ENCODE assay signal across 13 cellular contexts in genomic region chrX:47179221-47179927, GRCh38. TPM values are rescaled to one million over a fixed set of nuclear protein-coding genes. Genes with fewer than 3 reads are reported as not detected.
DNase-seq lines count a peak whose midpoint lies in the region; ATAC-seq and TF ChIP-seq lines count a peak whose summit lies in the region.
"Had no signal": no experiment of that assay in that cellular context is flagged by ENCODE, and none has a peak within 500 bp of the region (broad histone marks: within the 10 kb centered on the region; RNA-seq: fewer than 3 reads in every experiment).

No MANE protein-coding gene starts in this region.

- H3K27me3 ChIP-seq in dorsolateral prefrontal cortex: peaks cover 0 to 98% (median 29%) of the 10 kb centered on the region in 45 donors

- ATAC-seq in stimulated activated effector memory CD8-positive, alpha-beta T cell treated with anti-CD3 and anti-CD28 coated beads, Interleukin-12 subunit alpha, Interleukin-12 subunit beta, amount 100 ng/mL, for 72 hours: no peak
- ATAC-seq: activated naive CD4-positive, alpha-beta T cell treated with anti-CD3 and anti-CD28 coated beads, Interleukin-2, amount 50 U/mL, for 72 hours had no signal

- peaks cover 14% of the 10 kb centered on the region for H3K4me1 Mint-ChIP-seq in stimulated activated effector memory CD8-positive, alpha-beta T cell treated with anti-CD3 and anti-CD28 coated beads, Interleukin-12 subunit alpha, Interleukin-12 subunit beta, amount 100 ng/mL, for 72 hours
- H3K4me1 Mint-ChIP-seq: activated CD4-positive, alpha-beta memory T cell treated with anti-CD3 and anti-CD28 coated beads, Interleukin-2, amount 10 ng/mL, durations not matched to agents 7 days and 5 days had no signal

- H3K4me3 Mint-ChIP-seq in stimulated activated effector memory CD8-positive, alpha-beta T cell treated with anti-CD3 and anti-CD28 coated beads, Interleukin-12 subunit alpha, Interleukin-12 subunit beta, amount 100 ng/mL, for 72 hours: no peak overlapping the region
- H3K4me3 Mint-ChIP-seq: activated CD4-positive, alpha-beta memory T cell treated with anti-CD3 and anti-CD28 coated beads, Interleukin-2, amount 10 ng/mL, durations not matched to agents 7 days and 5 days had no signal

- peak; percentile 83 for DNase-seq in M059J (ENCODE audit: low read depth)
- peak in 9 of 10 donors; percentile 21 to 69 (median 53) for DNase-seq in dorsolateral prefrontal cortex
- peak; percentile 31 for DNase-seq in inferior parietal cortex (ENCODE audit: extremely low spot score)
- DNase-seq in stimulated activated effector memory CD8-positive, alpha-beta T cell treated with anti-CD3 and anti-CD28 coated beads, Interleukin-12 subunit alpha, Interleukin-12 subunit beta, amount 100 ng/mL, for 72 hours (ENCODE audit: low spot score in 2 of 2): no peak
- no peak for DNase-seq in NCI-H2196 (lab: John Stamatoyannopoulos, UW; ENCODE audit: unreplicated experiment)
- no peak for DNase-seq in activated T-cell treated with anti-CD3 and anti-CD28 coated beads, Interleukin-2, amount 50 U/mL, for 1 hour
- no peak for DNase-seq in amniotic stem cell (lab: John Stamatoyannopoulos, UW)
- no peak for DNase-seq in HuH-7 (ENCODE audit: low spot score)
- DNase-seq: activated CD4-positive, alpha-beta memory T cell treated with anti-CD3 and anti-CD28 coated beads, Interleukin-2, amount 10 ng/mL, durations not matched to agents 7 days and 5 days; erythroblast; mesendoderm; NCI-H524 had no signal

- no peaks in the 10 kb centered on the region for H3K9me3 Mint-ChIP-seq in stimulated activated effector memory CD8-positive, alpha-beta T cell treated with anti-CD3 and anti-CD28 coated beads, Interleukin-12 subunit alpha, Interleukin-12 subunit beta, amount 100 ng/mL, for 72 hours
- H3K9me3 Mint-ChIP-seq: activated CD4-positive, alpha-beta memory T cell treated with anti-CD3 and anti-CD28 coated beads, Interleukin-2, amount 10 ng/mL, durations not matched to agents 7 days and 5 days; activated naive CD4-positive, alpha-beta T cell treated with anti-CD3 and anti-CD28 coated beads, Interleukin-2, amount 50 U/mL, for 72 hours had no signal

- peak overlapping the region in 51 of 59 donors; percentile 3 to 78 (median 61) for H3K27ac ChIP-seq in dorsolateral prefrontal cortex

- peaks cover 72% of the 10 kb centered on the region for H3K36me3 Mint-ChIP-seq in stimulated activated effector memory CD8-positive, alpha-beta T cell treated with anti-CD3 and anti-CD28 coated beads, Interleukin-12 subunit alpha, Interleukin-12 subunit beta, amount 100 ng/mL, for 72 hours

- peak overlapping the region; percentile 32 for H3K27ac Mint-ChIP-seq in stimulated activated effector memory CD8-positive, alpha-beta T cell treated with anti-CD3 and anti-CD28 coated beads, Interleukin-12 subunit alpha, Interleukin-12 subunit beta, amount 100 ng/mL, for 72 hours
- H3K27ac Mint-ChIP-seq: activated CD4-positive, alpha-beta memory T cell treated with anti-CD3 and anti-CD28 coated beads, Interleukin-2, amount 10 ng/mL, durations not matched to agents 7 days and 5 days had no signal

- H3K4me3 ChIP-seq in dorsolateral prefrontal cortex: no peak overlapping the region

- TF ChIP-seq CTCF in dorsolateral prefrontal cortex (IDR thresholded peaks at IDR 0.05 in 54 of 56, conservative IDR thresholded peaks at IDR 0.05 in 2 of 56; ENCODE audit: low read depth in 1 of 56, partially characterized antibody in 56 of 56): peak in 10 of 56 donors; percentile 5 to 29 (median 18)

- intact Hi-C loops in dorsolateral prefrontal cortex (cut with DNase I): no loop called here

RNA-seq across cellular contexts. Expression of gene UBA1, which starts 14.3 kb away (rescaled TPM):
- total RNA-seq in M059J (2014; rRNA removed; shearing (Covaris generic)): 155 and 247 TPM in 2 replicates
- 100 to 1,000 TPM; 186 to 279 (median 239) TPM for total RNA-seq in dorsolateral prefrontal cortex

RNA-seq across cellular contexts. Expression of gene RBM10, which starts 34.4 kb away (rescaled TPM):
- total RNA-seq in M059J (2014; rRNA removed; shearing (Covaris generic)): 33.3 and 45.9 TPM in 2 replicates
- total RNA-seq in dorsolateral prefrontal cortex: 10 to 100 TPM; 25.1 to 47.6 (median 36.8) TPM

RNA-seq across cellular contexts. Expression of gene NDUFB11, which starts 34.9 kb away (rescaled TPM):
- total RNA-seq in M059J (2014; rRNA removed; shearing (Covaris generic)): 194 and 205 TPM in 2 replicates
- 10 to 100 TPM; 40.8 to 88.5 (median 65.6) TPM for total RNA-seq in dorsolateral prefrontal cortex

RNA-seq across cellular contexts. Expression of gene CDK16, which starts 39.1 kb away (rescaled TPM):
- total RNA-seq in M059J (2014; rRNA removed; shearing (Covaris generic)): 156 and 209 TPM in 2 replicates
- total RNA-seq in dorsolateral prefrontal cortex: 100 to 1,000 TPM in 118 of 120 experiments, 10 to 100 TPM in 2; 81.5 to 187 (median 132) TPM

RNA-seq across cellular contexts. Expression of gene USP11, which starts 53.4 kb away (rescaled TPM):
- 39.2 and 55.6 TPM in 2 replicates for total RNA-seq in M059J (2014; rRNA removed; shearing (Covaris generic))
- 100 to 1,000 TPM; 162 to 456 (median 351) TPM for total RNA-seq in dorsolateral prefrontal cortex

Comparison
In these comparisons a context has a peak if more than half of its experiments do, and no peak if none do; other contexts are left out.
1. DNase-seq: peak in M059J (single experiment), dorsolateral prefrontal cortex (9 of 10) and inferior parietal cortex (single experiment); none in stimulated activated effector memory CD8-positive, alpha-beta T cell treated with anti-CD3 and anti-CD28 coated beads, Interleukin-12 subunit alpha, Interleukin-12 subunit beta, amount 100 ng/mL, for 72 hours (0 of 2), NCI-H2196 (single experiment), activated T-cell treated with anti-CD3 and anti-CD28 coated beads, Interleukin-2, amount 50 U/mL, for 1 hour (single experiment), amniotic stem cell (single experiment) and HuH-7 (single experiment).